25 cellular contexts compared by ENCODE assay signal in the genomic region with DNA sequence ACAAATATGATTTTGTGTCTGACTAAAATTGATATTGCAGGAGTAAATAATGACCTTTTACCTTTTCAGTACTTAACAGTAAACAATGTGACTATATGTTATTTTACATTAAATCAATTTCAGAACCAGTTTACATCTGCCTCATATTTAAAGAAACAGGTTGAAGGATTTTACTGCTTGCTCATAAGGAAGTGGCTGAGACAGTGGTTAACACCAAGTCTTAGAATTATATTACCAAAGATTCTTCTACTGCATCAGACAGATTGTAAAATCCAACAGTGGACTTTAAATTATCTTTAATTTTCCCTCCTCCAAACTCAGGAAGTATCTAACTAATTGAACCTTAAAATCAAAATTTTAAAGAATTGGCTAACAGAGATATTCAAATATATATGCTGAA.
"Had no signal": no experiment of that assay in that cellular context is flagged by ENCODE, and none has a peak within 500 bp of the region (broad histone marks: within the 10 kb centered on the region; RNA-seq: fewer than 3 reads in every experiment).

No MANE protein-coding gene starts in this region.

- H3K27ac ChIP-seq: colonic mucosa, coronary artery, dorsolateral prefrontal cortex, epithelial cell of prostate, esophagus muscularis mucosa, esophagus squamous epithelium, foreskin keratinocyte, gastrocnemius medialis, gastroesophageal sphincter, heart left ventricle had no signal

- H3K27me3 ChIP-seq: colonic mucosa, dorsolateral prefrontal cortex, esophagus muscularis mucosa, esophagus squamous epithelium, foreskin keratinocyte, gastrocnemius medialis, gastroesophageal sphincter, heart left ventricle had no signal

- FAIRE-seq: endothelial cell of umbilical vein had no signal

- H3K4me3 Mint-ChIP-seq: dendritic cell treated with granulocyte-macrophage colony-stimulating factor and Interleukin-4, amounts not matched to agents 40 ng/mL and 50 ng/mL, for 4 days; effector memory CD8-positive, alpha-beta T cell; endodermal cell had no signal

- H3K36me3 ChIP-seq: colonic mucosa, esophagus muscularis mucosa, esophagus squamous epithelium, gastrocnemius medialis, gastroesophageal sphincter, heart left ventricle had no signal

- H3K9me3 Mint-ChIP-seq: endodermal cell had no signal

- H3K4me3 ChIP-seq: colonic mucosa, coronary artery, dorsolateral prefrontal cortex, esophagus muscularis mucosa, esophagus squamous epithelium, gastrocnemius medialis, gastroesophageal sphincter, heart left ventricle had no signal

- ATAC-seq: effector memory CD8-positive, alpha-beta T cell; esophagus mucosa; foreskin keratinocyte; gastrocnemius medialis; gastroesophageal sphincter; heart left ventricle had no signal

- H3K4me1 ChIP-seq: colonic mucosa, esophagus muscularis mucosa, esophagus squamous epithelium, foreskin keratinocyte, gastrocnemius medialis, gastroesophageal sphincter, heart left ventricle had no signal

- H3K4me1 Mint-ChIP-seq: endodermal cell had no signal

- DNase-seq: colonic mucosa; cortex of kidney; dermis blood vessel endothelial cell; dorsolateral prefrontal cortex; effector CD4-positive, alpha-beta T cell; effector CD8-positive, alpha-beta T cell; effector memory CD4-positive, alpha-beta T cell; effector memory CD8-positive, alpha-beta T cell; endodermal cell; erythroblast; esophagus squamous epithelium; foreskin fibroblast; foreskin keratinocyte; foreskin melanocyte; gastrocnemius medialis; glutamatergic neuron; head of caudate nucleus; heart left ventricle had no signal

- H3K27me3 Mint-ChIP-seq: dendritic cell treated with granulocyte-macrophage colony-stimulating factor and Interleukin-4, amounts not matched to agents 40 ng/mL and 50 ng/mL, for 4 days; effector memory CD8-positive, alpha-beta T cell had no signal

- H3K27ac Mint-ChIP-seq: dendritic cell treated with granulocyte-macrophage colony-stimulating factor and Interleukin-4, amounts not matched to agents 40 ng/mL and 50 ng/mL, for 4 days; effector memory CD8-positive, alpha-beta T cell; endodermal cell had no signal

- H3K9me3 ChIP-seq: colonic mucosa, esophagus muscularis mucosa, esophagus squamous epithelium, gastrocnemius medialis, gastroesophageal sphincter, heart left ventricle had no signal
